29 cellular contexts compared by ENCODE assay signal in genomic region chr2:118114863-118115262, GRCh38.
"Had no signal": no experiment of that assay in that cellular context is flagged by ENCODE, and none has a peak within 500 bp of the region (broad histone marks: within the 10 kb centered on the region; RNA-seq: fewer than 3 reads in every experiment).

No MANE protein-coding gene starts in this region.

- ATAC-seq: activated naive CD4-positive, alpha-beta T cell treated with anti-CD3 and anti-CD28 coated beads, Interleukin-2, amount 50 U/mL, for 72 hours; gastroesophageal sphincter; heart left ventricle; left colon; naive thymus-derived CD8-positive, alpha-beta T cell; psoas muscle; upper lobe of right lung had no signal

- H3K9me3 ChIP-seq: gastroesophageal sphincter, heart left ventricle, psoas muscle, suprapubic skin, tibial artery, upper lobe of right lung had no signal

- H3K4me2 ChIP-seq: neural progenitor cell, smooth muscle cell had no signal

- H3K79me2 ChIP-seq: parathyroid adenoma had no signal

- H2AFZ ChIP-seq: neural progenitor cell, parathyroid adenoma had no signal

- H3K4me3 ChIP-seq: gastroesophageal sphincter, heart left ventricle, neural progenitor cell, psoas muscle, smooth muscle cell, suprapubic skin, tibial artery, upper lobe of right lung had no signal

- H3K27me3 Mint-ChIP-seq: activated CD4-positive, alpha-beta memory T cell treated with anti-CD3 and anti-CD28 coated beads for 36 hours; activated CD4-positive, alpha-beta T cell treated with anti-CD3 and anti-CD28 coated beads, Interleukin-2, amount 10 ng/mL, durations not matched to agents 24 days and 14 days; naive thymus-derived CD8-positive, alpha-beta T cell had no signal

- H3K27ac ChIP-seq: gastroesophageal sphincter, heart left ventricle, neural progenitor cell, parathyroid adenoma, psoas muscle, suprapubic skin, tibial artery, upper lobe of right lung had no signal

- H3K4me3 Mint-ChIP-seq: activated CD4-positive, alpha-beta memory T cell treated with anti-CD3 and anti-CD28 coated beads for 36 hours; activated CD4-positive, alpha-beta T cell treated with anti-CD3 and anti-CD28 coated beads, Interleukin-2, amount 10 ng/mL, durations not matched to agents 24 days and 14 days; immature natural killer cell; naive thymus-derived CD8-positive, alpha-beta T cell; neural progenitor cell; T-helper 2 cell treated with Interferon-gamma antibody and Interleukin-4, amounts not matched to agents 5 μg/mL and 100 μg/mL, for 36 hours had no signal

- H3K27ac Mint-ChIP-seq: activated CD4-positive, alpha-beta memory T cell treated with anti-CD3 and anti-CD28 coated beads for 36 hours; activated CD4-positive, alpha-beta T cell treated with anti-CD3 and anti-CD28 coated beads, Interleukin-2, amount 10 ng/mL, durations not matched to agents 24 days and 14 days; activated naive CD4-positive, alpha-beta T cell treated with anti-CD3 and anti-CD28 coated beads, Interleukin-2, amount 50 U/mL, for 72 hours; activated T-helper 2 cell treated with anti-CD3 and anti-CD28 coated beads, Interferon-gamma antibody, Interleukin-2, Interleukin-4, amounts not matched to agents 10 μg/mL and 5 μg/mL and 100 μg/mL, durations not matched to agents 14 hours and 24 hours and 36 hours; neural progenitor cell; T-helper 2 cell treated with Interferon-gamma antibody and Interleukin-4, amounts not matched to agents 5 μg/mL and 100 μg/mL, for 36 hours had no signal

- H3K9me3 Mint-ChIP-seq: activated CD4-positive, alpha-beta memory T cell treated with anti-CD3 and anti-CD28 coated beads for 36 hours; activated CD4-positive, alpha-beta T cell treated with anti-CD3 and anti-CD28 coated beads, Interleukin-2, amount 10 ng/mL, durations not matched to agents 24 days and 14 days; activated naive CD4-positive, alpha-beta T cell treated with anti-CD3 and anti-CD28 coated beads, Interleukin-2, amount 50 U/mL, for 72 hours; activated T-helper 2 cell treated with anti-CD3 and anti-CD28 coated beads, Interferon-gamma antibody, Interleukin-2, Interleukin-4, amounts not matched to agents 10 μg/mL and 5 μg/mL and 100 μg/mL, durations not matched to agents 14 hours and 24 hours and 36 hours; immature natural killer cell; naive thymus-derived CD8-positive, alpha-beta T cell; neural progenitor cell; T-helper 2 cell treated with Interferon-gamma antibody and Interleukin-4, amounts not matched to agents 5 μg/mL and 100 μg/mL, for 36 hours had no signal

- H3K27me3 ChIP-seq: gastroesophageal sphincter, heart left ventricle, neural progenitor cell, suprapubic skin, tibial artery, upper lobe of right lung had no signal

- H3K4me1 Mint-ChIP-seq: immature natural killer cell, neural progenitor cell had no signal

- DNase-seq: activated CD4-positive, alpha-beta memory T cell treated with anti-CD3 and anti-CD28 coated beads for 36 hours; activated CD4-positive, alpha-beta T cell treated with anti-CD3 and anti-CD28 coated beads, Interleukin-2, amount 10 ng/mL, durations not matched to agents 24 days and 14 days; activated CD8-positive, alpha-beta memory T cell treated with anti-CD3 and anti-CD28 coated beads, Interleukin-2, amount 50 U/mL, for 4 hours; activated naive CD4-positive, alpha-beta T cell; activated T-cell treated with anti-CD3 and anti-CD28 coated beads, Interleukin-2, amount 50 U/mL, for 1 hour; effector CD8-positive, alpha-beta T cell; heart left ventricle; hypothalamus; immature natural killer cell; kidney; left colon; midbrain; naive thymus-derived CD8-positive, alpha-beta T cell; occipital lobe; psoas muscle; stimulated activated CD4-positive, alpha-beta T cell treated with anti-CD3 and anti-CD28 coated beads, Interleukin-15, amount 100 ng/mL, for 24 hours; stimulated activated CD4-positive, alpha-beta T cell treated with anti-CD3 and anti-CD28 coated beads, Interleukin-2, amount 100 ng/mL, for 24 hours; stimulated activated naive CD4-positive, alpha-beta T cell; T-helper 1 cell; tibial artery; upper lobe of right lung had no signal

- H3K4me1 ChIP-seq: gastroesophageal sphincter, neural progenitor cell, parathyroid adenoma, psoas muscle had no signal

- H3K36me3 ChIP-seq: neural progenitor cell, suprapubic skin, upper lobe of right lung had no signal
